ENCODE assay signal across 17 cellular contexts in genomic region chr13:24128962-24129361, GRCh38. TPM values are rescaled to one million over a fixed set of nuclear protein-coding genes. Genes with fewer than 3 reads are reported as not detected.
DNase-seq lines count a peak whose midpoint lies in the region; ATAC-seq, FAIRE-seq and TF ChIP-seq lines count a peak whose summit lies in the region.
"Had no signal": no experiment of that assay in that cellular context is flagged by ENCODE, and none has a peak within 500 bp of the region (broad histone marks: within the 10 kb centered on the region; RNA-seq: fewer than 3 reads in every experiment).

No MANE protein-coding gene starts in this region.

- H3K27me3 ChIP-seq in HepG2 (ENCODE audit: control insufficient read depth in 1 of 2, insufficient read depth in 2 of 2, low read length in 2 of 2) (peaks cover 0 to 20% of the 10 kb centered on the region in 2 experiments), right lobe of liver (no peaks in the 10 kb centered on the region), WERI-Rb-1 (ENCODE audit: insufficient read depth, low read depth, severe bottlenecking) (no peaks in the 10 kb centered on the region)
- H3K27me3 ChIP-seq: BLaER1 had no signal

- ATAC-seq in HepG2 (no peak), right lobe of liver (no peak)
- ATAC-seq: GM23338 had no signal

- H3K4me1 ChIP-seq in HepG2 (ENCODE audit: insufficient read depth, low read length) (peaks cover 62% of the 10 kb centered on the region), right lobe of liver (peaks cover 0 to 11% (median 0%) of the 10 kb centered on the region in 4 donors)

- H3K27ac Mint-ChIP-seq in activated CD4-positive, alpha-beta T cell treated with anti-CD3 and anti-CD28 coated beads, Interleukin-2, amount 10 ng/mL, durations not matched to agents 7 days and 5 days = no peak overlapping the region
- H3K27ac Mint-ChIP-seq: CD14-positive monocyte; CD4-positive, alpha-beta memory T cell; GM23338 had no signal

- H3K27ac ChIP-seq in HepG2 (ENCODE audit: extremely low read length, insufficient read depth, low read length) (no peak overlapping the region), right lobe of liver (no peak overlapping the region), WERI-Rb-1 (no peak overlapping the region)
- H3K27ac ChIP-seq: BLaER1 had no signal

- no TSS peak for BruUV-seq in HepG2 (replicated peaks; lab: Mats Ljungman, UMichigan)

- no peak overlapping the region for H3K4me2 ChIP-seq in HepG2 (ENCODE audit: low read depth, low read length)
- H3K4me2 ChIP-seq: BLaER1, GM23338 had no signal

- no peak for FAIRE-seq in HepG2 (lab: Jason Lieb, UNC)

- TF ChIP-seq CTCF in HepG2 (CRISPR knock-in tag; IDR thresholded peaks at IDR 0.05) (no peak), right lobe of liver (IDR thresholded peaks at IDR 0.05) (no peak), WERI-Rb-1 (IDR thresholded peaks at IDR 0.05; ENCODE audit: low read depth, low read length) (no peak)

- TF ChIP-seq EP300 in HepG2 (IDR thresholded peaks at IDR 0.05; ENCODE audit: low read depth in 2 of 2, low read length in 2 of 2) (no peak), HepG2 (CRISPR knock-in tag; IDR thresholded peaks at IDR 0.05; ENCODE audit: borderline replicate concordance) (no peak)

- peaks cover 11% of the 10 kb centered on the region for H3K9me3 Mint-ChIP-seq in activated CD4-positive, alpha-beta T cell treated with anti-CD3 and anti-CD28 coated beads, Interleukin-2, amount 10 ng/mL, durations not matched to agents 7 days and 5 days

- peaks cover 10% of the 10 kb centered on the region for H3K27me3 Mint-ChIP-seq in activated CD4-positive, alpha-beta T cell treated with anti-CD3 and anti-CD28 coated beads, Interleukin-2, amount 10 ng/mL, durations not matched to agents 7 days and 5 days

- no peak overlapping the region for H3K4me3 ChIP-seq in HepG2 (replicated peaks in 1 of 3; ENCODE audit: insufficient read depth in 1 of 3, low read depth in 2 of 3, low read length in 3 of 3)
- H3K4me3 ChIP-seq in right lobe of liver = no peak overlapping the region
- H3K4me3 ChIP-seq in WERI-Rb-1 (ENCODE audit: low read depth, low read length) = no peak overlapping the region
- H3K4me3 ChIP-seq: BLaER1, GM23338 had no signal

- H3K36me3 ChIP-seq in HepG2 (replicated peaks in 1 of 2; ENCODE audit: control insufficient read depth in 1 of 2, insufficient read depth in 2 of 2, low read length in 2 of 2) = no peaks in the 10 kb centered on the region
- no peaks in the 10 kb centered on the region for H3K36me3 ChIP-seq in right lobe of liver
- no peaks in the 10 kb centered on the region for H3K36me3 ChIP-seq in WERI-Rb-1
- H3K36me3 ChIP-seq: BLaER1 had no signal

- H3K9me3 ChIP-seq in HepG2 (ENCODE audit: low read length) = peaks cover 10% of the 10 kb centered on the region
- no peaks in the 10 kb centered on the region for H3K9me3 ChIP-seq in right lobe of liver
- H3K9me3 ChIP-seq in WERI-Rb-1 (ENCODE audit: severe bottlenecking) = peaks cover 9% of the 10 kb centered on the region

- in situ Hi-C loops in HepG2 (cut with HindIII; ENCODE audit: extremely low pct_ligation_motif_present, low pct_unique_long_range_greater_than_20kb) = no loop called here

- no peaks in the 10 kb centered on the region for H3K79me2 ChIP-seq in HepG2 (ENCODE audit: insufficient read depth, low read length)

- H3K4me3 Mint-ChIP-seq in activated CD4-positive, alpha-beta T cell treated with anti-CD3 and anti-CD28 coated beads, Interleukin-2, amount 10 ng/mL, durations not matched to agents 7 days and 5 days = no peak overlapping the region
- H3K4me3 Mint-ChIP-seq: CD14-positive monocyte; CD4-positive, alpha-beta memory T cell; GM23338 had no signal

- POLR2A ChIA-PET in HepG2 (lab: Yijun Ruan, JAX) = no interaction called here
- POLR2A ChIA-PET in activated CD4-positive, alpha-beta T cell treated with anti-CD3 and anti-CD28 coated beads, Interleukin-2, amount 10 ng/mL, durations not matched to agents 7 days and 5 days (lab: Charles Lee) = no interaction called here

- TF ChIP-seq POLR2A in HepG2 (IDR thresholded peaks at IDR 0.05; ENCODE audit: insufficient read depth in 1 of 2, low read depth in 2 of 2, low read length in 2 of 2) (no peak), right lobe of liver (IDR thresholded peaks at IDR 0.05) (no peak)

- intact Hi-C loops in HepG2 (cut with micrococcal nuclease; ENCODE audit: unreplicated experiment) = no loop called here
- intact Hi-C loops in right lobe of liver (cut with DNase I) = no loop called here

- H4K20me1 ChIP-seq in HepG2 (ENCODE audit: insufficient read depth, low read length) = no peaks in the 10 kb centered on the region
- H4K20me1 ChIP-seq: BLaER1 had no signal

- peaks cover 22% of the 10 kb centered on the region for H3K4me1 Mint-ChIP-seq in activated CD4-positive, alpha-beta T cell treated with anti-CD3 and anti-CD28 coated beads, Interleukin-2, amount 10 ng/mL, durations not matched to agents 7 days and 5 days
- H3K4me1 Mint-ChIP-seq: CD4-positive, alpha-beta memory T cell had no signal

- CTCF ChIA-PET in HepG2 (lab: Yijun Ruan, JAX; ENCODE audit: low intra/inter-chr PET ratio, low total read pairs) = no interaction called here
- CTCF ChIA-PET in activated CD4-positive, alpha-beta T cell treated with anti-CD3 and anti-CD28 coated beads, Interleukin-2, amount 10 ng/mL, durations not matched to agents 7 days and 5 days (lab: Charles Lee) = interaction anchor here (0.7 to 0.8 kb wide), 2 partner anchors 28 to 71 kb away, joined by 3 to 4 read pairs; no protein-coding TSS in a partner anchor

- DNase-seq in HepG2 (ENCODE audit: low spot score) = no peak
- no peak for DNase-seq in right lobe of liver
- DNase-seq in NCI-H524 treated with DMSO at 0.1 percent for 48 hours (lab: John Stamatoyannopoulos, UW) = peak; percentile 89
- DNase-seq in WERI-Rb-1 = peak; percentile 55
- DNase-seq in mesenteric fat pad (ENCODE audit: low spot score) = no peak
- no peak for DNase-seq in KG1 (lab: John Stamatoyannopoulos, UW)
- no peak for DNase-seq in activated CD4-positive, alpha-beta T cell treated with anti-CD3 and anti-CD28 coated beads, Interleukin-2, amount 10 ng/mL, durations not matched to agents 7 days and 5 days
- DNase-seq in NCI-H2029 treated with DMSO at 0.1 percent for 48 hours (lab: John Stamatoyannopoulos, UW) = no peak
- DNase-seq: 8988T; CD4-positive, alpha-beta memory T cell; DMS153; DMS79 treated with DMSO at 0.1 percent for 48 hours; GF-D8; H7 had no signal

- H3K36me3 Mint-ChIP-seq in activated CD4-positive, alpha-beta T cell treated with anti-CD3 and anti-CD28 coated beads, Interleukin-2, amount 10 ng/mL, durations not matched to agents 7 days and 5 days (ENCODE audit: low read depth) = peaks cover 2% of the 10 kb centered on the region
- H3K36me3 Mint-ChIP-seq: CD14-positive monocyte had no signal

- no peak for TF ChIP-seq RAD21 in HepG2 (CRISPR knock-in tag; IDR thresholded peaks at IDR 0.05)

- no peak overlapping the region for H2AFZ ChIP-seq in HepG2 (ENCODE audit: low read length)
- H2AFZ ChIP-seq: GM23338 had no signal

- no peak overlapping the region for H3K9ac ChIP-seq in HepG2 (ENCODE audit: insufficient read depth, low read depth, low read length)
- H3K9ac ChIP-seq: BLaER1 had no signal

- 8% methylated on average over 5 of the region's 5 CpGs for WGBS in HepG2 (ENCODE audit: low lambda C conversion rate)
- WGBS in right lobe of liver (ENCODE audit: insufficient coverage, low coverage, low lambda C conversion rate, missing lambda C conversion rate) = 76% methylated on average over 3 of the region's 5 CpGs

TF ChIP-seq in HepG2, 621 proteins besides CTCF, POLR2A, EP300 and RAD21 (continues in another document):
- TF ChIP-seq GTF2F1 (IDR thresholded peaks at IDR 0.05; ENCODE audit: low read length) = no peak
- 0 out of 2 replicates have a peak, but pooled peaks have one; percentile 54 for TF ChIP-seq MIER2 (CRISPR knock-in tag; IDR thresholded peaks at IDR 0.05)
- TF ChIP-seq SMAD9 (CRISPR knock-in tag; IDR thresholded peaks at IDR 0.05) = no peak

RNA-seq across cellular contexts. Expression of gene SPATA13, which starts 31.6 kb away (rescaled TPM):
- total RNA-seq in HepG2 (2016; rRNA removed; fragmentation: Illumina TruSeq; extraction: Trizol) (11.3 and 13.7 TPM in 2 replicates), right lobe of liver (10 to 100 TPM; 21.5 to 39.9 (median 30.5) TPM), mesenteric fat pad (11.6 TPM)
- 11.8 and 12.8 TPM in 2 replicates for total RNA-seq in HepG2 (2016; cell fraction: cytosol; rRNA removed; fragmentation: Illumina TruSeq; extraction: Trizol; ENCODE audit: low read depth)
- total RNA-seq in HepG2 (2016; cell fraction: insoluble cytoplasmic fraction; rRNA removed; fragmentation: Illumina TruSeq; extraction: Trizol) = 10.7 and 11.9 TPM in 2 replicates
- total RNA-seq in HepG2 (2016; cell fraction: membrane; rRNA removed; fragmentation: Illumina TruSeq; extraction: Trizol) = 14.0 and 14.4 TPM in 2 replicates
- 14.8 and 20.6 TPM in 2 replicates for total RNA-seq in HepG2 (2016; cell fraction: nucleus; rRNA removed; fragmentation: Illumina TruSeq; extraction: Trizol)
- polyA plus RNA-seq in HepG2 (2011; rRNA removed) = 11.9 and 14.2 TPM in 2 replicates
- polyA plus RNA-seq in HepG2 (2011; cell fraction: cytosol; rRNA removed) = 7.6 and 7.8 TPM in 2 replicates
- polyA plus RNA-seq in HepG2 (2011; cell fraction: nucleus; rRNA removed) = 16.9 and 19.6 TPM in 2 replicates
- 9.0 and 12.6 TPM in 2 replicates for polyA plus RNA-seq in HepG2 (2012)
- 0.14 and 0.44 TPM in 2 replicates for polyA plus RNA-seq in HepG2 (2016; cell fraction: cytosol; fragmentation: Illumina TruSeq; extraction: Trizol; ENCODE audit: low read depth)
- polyA plus RNA-seq in HepG2 (2016; cell fraction: insoluble cytoplasmic fraction; fragmentation: Illumina TruSeq; extraction: Trizol; ENCODE audit: low read depth) = 8.3 and 9.4 TPM in 2 replicates
- 1.0 and 1.1 TPM in 2 replicates for polyA plus RNA-seq in HepG2 (2016; cell fraction: membrane; fragmentation: Illumina TruSeq; extraction: Trizol; ENCODE audit: low read depth)
- 19.2 and 24.3 TPM in 2 replicates for polyA plus RNA-seq in HepG2 (2016; cell fraction: nucleus; fragmentation: Illumina TruSeq; extraction: Trizol; ENCODE audit: insufficient read depth, low read depth)
- 7.6 and 24.7 TPM in 2 replicates for polyA minus RNA-seq in HepG2 (2011; rRNA and poly(A)+ RNA removed; ENCODE audit: low replicate concordance)
- 12.2 and 13.8 TPM in 2 replicates for polyA minus RNA-seq in HepG2 (2011; cell fraction: cytosol; rRNA and poly(A)+ RNA removed)
- polyA minus RNA-seq in HepG2 (2011; cell fraction: nucleus; rRNA and poly(A)+ RNA removed) = 33.6 and 33.8 TPM in 2 replicates
- total RNA-seq in activated CD4-positive, alpha-beta T cell treated with anti-CD3 and anti-CD28 coated beads, Interleukin-2, amount 10 ng/mL, durations not matched to agents 7 days and 5 days = 10 to 100 TPM; 68.4 to 72.6 TPM

Comparison
In these comparisons a context has a peak if more than half of its experiments do, and no peak if none do; other contexts are left out.
1. DNase-seq: peak in NCI-H524 treated with DMSO at 0.1 percent for 48 hours (single experiment) and WERI-Rb-1 (single experiment); none in HepG2 (single experiment), right lobe of liver (0 of 3), mesenteric fat pad (single experiment), KG1 (single experiment), activated CD4-positive, alpha-beta T cell treated with anti-CD3 and anti-CD28 coated beads, Interleukin-2, amount 10 ng/mL, durations not matched to agents 7 days and 5 days (single experiment) and NCI-H2029 treated with DMSO at 0.1 percent for 48 hours (single experiment).